In the genomic region with DNA sequence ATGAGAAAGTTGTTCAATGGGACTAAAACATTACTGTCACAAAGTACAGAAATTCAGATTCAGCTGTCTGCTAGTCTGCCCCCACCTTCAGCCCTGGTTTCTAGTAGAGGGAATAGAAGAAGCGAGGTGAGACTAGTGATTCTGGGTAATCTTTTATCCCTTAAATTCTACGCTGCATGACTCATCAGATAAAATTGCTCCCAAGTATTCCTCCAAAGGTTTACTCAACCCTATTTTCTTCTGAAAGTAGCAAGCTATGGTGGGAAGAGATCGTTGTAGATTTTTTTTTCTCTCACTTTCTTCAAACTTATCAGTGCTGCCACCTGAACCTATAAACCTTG, we compare ENCODE assay signal across 27 cellular contexts.
DNase-seq lines count a peak whose midpoint lies in the region; ATAC-seq and TF ChIP-seq lines count a peak whose summit lies in the region.
"Had no signal": no experiment of that assay in that cellular context is flagged by ENCODE, and none has a peak within 500 bp of the region (broad histone marks: within the 10 kb centered on the region; RNA-seq: fewer than 3 reads in every experiment).

No MANE protein-coding gene starts in this region.

- H3K4me3 ChIP-seq in breast epithelium (no peak overlapping the region), adipocyte (ENCODE audit: low read length) (no peak overlapping the region), WERI-Rb-1 (ENCODE audit: low read depth, low read length) (no peak overlapping the region)
- H3K4me3 ChIP-seq: hepatocyte, lung, transverse colon had no signal

- no peak for TF ChIP-seq POLR2A in breast epithelium (IDR thresholded peaks at IDR 0.05)

- TF ChIP-seq CTCF in MCF 10A (IDR thresholded peaks at IDR 0.05; ENCODE audit: unreplicated experiment), result no peak
- no peak for TF ChIP-seq CTCF in breast epithelium (IDR thresholded peaks at IDR 0.05)
- no peak for TF ChIP-seq CTCF in foreskin keratinocyte (conservative IDR thresholded peaks at IDR 0.05)
- TF ChIP-seq CTCF in WERI-Rb-1 (IDR thresholded peaks at IDR 0.05; ENCODE audit: low read depth, low read length), result no peak

- H3K27me3 ChIP-seq in breast epithelium (no peaks in the 10 kb centered on the region), adipocyte (replicated peaks; ENCODE audit: control insufficient read depth, insufficient read depth, low read length) (no peaks in the 10 kb centered on the region), foreskin keratinocyte (no peaks in the 10 kb centered on the region), WERI-Rb-1 (ENCODE audit: insufficient read depth, low read depth, severe bottlenecking) (no peaks in the 10 kb centered on the region)
- H3K27me3 ChIP-seq: hepatocyte, transverse colon had no signal

- H3K9ac ChIP-seq in adipocyte (ENCODE audit: low read length), result no peak overlapping the region

- H3K9me3 ChIP-seq in breast epithelium (no peaks in the 10 kb centered on the region), adipocyte (ENCODE audit: control insufficient read depth, low read length) (no peaks in the 10 kb centered on the region), WERI-Rb-1 (ENCODE audit: severe bottlenecking) (no peaks in the 10 kb centered on the region)
- H3K9me3 ChIP-seq: transverse colon had no signal

- H3K4me3 Mint-ChIP-seq in MCF 10A (ENCODE audit: unreplicated experiment), result no peak overlapping the region
- H3K4me3 Mint-ChIP-seq: activated CD4-positive, alpha-beta T cell treated with anti-CD3 and anti-CD28 coated beads, Interleukin-2, amount 10 ng/mL, durations not matched to agents 7 days and 5 days; activated naive CD8-positive, alpha-beta T cell; central memory CD8-positive, alpha-beta T cell; dendritic cell treated with granulocyte-macrophage colony-stimulating factor and Interleukin-4, amounts not matched to agents 40 ng/mL and 50 ng/mL, for 4 days; naive thymus-derived CD8-positive, alpha-beta T cell; T-cell; WTC11 had no signal

- CTCF ChIA-PET in MCF 10A (lab: Yijun Ruan, JAX), result interaction anchor here (0.7 to 1.0 kb wide), 4 partner anchors 31 to 195 kb away, joined by 3 to 5 read pairs (median 3); no protein-coding TSS in a partner anchor

- peaks cover 7% of the 10 kb centered on the region for H3K9me3 Mint-ChIP-seq in MCF 10A (ENCODE audit: unreplicated experiment)
- H3K9me3 Mint-ChIP-seq: activated CD4-positive, alpha-beta T cell treated with anti-CD3 and anti-CD28 coated beads, Interleukin-2, amount 10 ng/mL, durations not matched to agents 7 days and 5 days; central memory CD8-positive, alpha-beta T cell; dendritic cell treated with granulocyte-macrophage colony-stimulating factor and Interleukin-4, amounts not matched to agents 40 ng/mL and 50 ng/mL, for 4 days; naive thymus-derived CD8-positive, alpha-beta T cell; T-cell; WTC11 had no signal

- H3K36me3 ChIP-seq in breast epithelium, result no peaks in the 10 kb centered on the region
- H3K36me3 ChIP-seq in adipocyte (ENCODE audit: control insufficient read depth, insufficient read depth, low read length, severe bottlenecking), result no peaks in the 10 kb centered on the region
- H3K36me3 ChIP-seq in WERI-Rb-1, result no peaks in the 10 kb centered on the region
- H3K36me3 ChIP-seq: transverse colon had no signal

- H3K4me1 ChIP-seq in breast epithelium, result no peaks in the 10 kb centered on the region
- no peaks in the 10 kb centered on the region for H3K4me1 ChIP-seq in adipocyte (ENCODE audit: control insufficient read depth, insufficient read depth, low read length)
- H3K4me1 ChIP-seq in foreskin keratinocyte, result no peaks in the 10 kb centered on the region
- H3K4me1 ChIP-seq: transverse colon had no signal

- BruUV-seq in MCF 10A (replicated peaks; lab: Mats Ljungman, UMichigan), result no TSS peak

- H3K27ac Mint-ChIP-seq in MCF 10A (ENCODE audit: low read depth, unreplicated experiment), result peak overlapping the region; percentile 80
- H3K27ac Mint-ChIP-seq: activated CD4-positive, alpha-beta T cell treated with anti-CD3 and anti-CD28 coated beads, Interleukin-2, amount 10 ng/mL, durations not matched to agents 7 days and 5 days; activated naive CD8-positive, alpha-beta T cell; dendritic cell treated with granulocyte-macrophage colony-stimulating factor and Interleukin-4, amounts not matched to agents 40 ng/mL and 50 ng/mL, for 4 days; naive thymus-derived CD8-positive, alpha-beta T cell; T-cell; WTC11 had no signal

- no peaks in the 10 kb centered on the region for H3K27me3 Mint-ChIP-seq in MCF 10A (ENCODE audit: insufficient read depth, unreplicated experiment)
- H3K27me3 Mint-ChIP-seq: activated CD4-positive, alpha-beta T cell treated with anti-CD3 and anti-CD28 coated beads, Interleukin-2, amount 10 ng/mL, durations not matched to agents 7 days and 5 days; central memory CD8-positive, alpha-beta T cell had no signal

- intact Hi-C loops in MCF 10A (cut with micrococcal nuclease) (no loop called here), breast epithelium (cut with DNase I; ENCODE audit: low total_unique reads) (no loop called here)

- DNase-seq in MCF 10A (ENCODE audit: unreplicated experiment) (peak; percentile 29), breast epithelium (ENCODE audit: low spot score in 2 of 2) (no peak), adipocyte (ENCODE audit: low read depth) (peak; percentile 4), foreskin keratinocyte (peak in 1 of 2 donors; percentile 64), WERI-Rb-1 (no peak)
- DNase-seq: activated CD4-positive, alpha-beta T cell treated with anti-CD3 and anti-CD28 coated beads, Interleukin-2, amount 10 ng/mL, durations not matched to agents 7 days and 5 days; aorta; Calu3; DMS79 treated with DMSO at 0.1 percent for 48 hours; naive thymus-derived CD8-positive, alpha-beta T cell; NCI-H1092; NCI-H1694; NCI-H82; stimulated activated CD4-positive, alpha-beta T cell treated with anti-CD3 and anti-CD28 coated beads, Interleukin-4, amount 100 ng/mL, for 24 hours; T-cell; transverse colon had no signal

- H3K27ac ChIP-seq in breast epithelium, result no peak overlapping the region
- H3K27ac ChIP-seq in foreskin keratinocyte, result no peak overlapping the region
- H3K27ac ChIP-seq in WERI-Rb-1, result no peak overlapping the region
- H3K27ac ChIP-seq: 22Rv1, hepatocyte, HL-60, transverse colon had no signal

- no peaks in the 10 kb centered on the region for H3K36me3 Mint-ChIP-seq in MCF 10A (ENCODE audit: insufficient read depth, unreplicated experiment)
- H3K36me3 Mint-ChIP-seq: activated naive CD8-positive, alpha-beta T cell; naive thymus-derived CD8-positive, alpha-beta T cell; T-cell; WTC11 had no signal

- POLR2A ChIA-PET in MCF 10A (lab: Yijun Ruan, JAX), result no interaction called here

- peak; percentile 48 for ATAC-seq in foreskin keratinocyte
- ATAC-seq in HG03159 (IDR thresholded peaks at IDR 0.05; ENCODE audit: unreplicated experiment), result no peak
- ATAC-seq in GM18520 (IDR thresholded peaks at IDR 0.05; ENCODE audit: unreplicated experiment), result no peak
- no peak for ATAC-seq in HG03045 (IDR thresholded peaks at IDR 0.05; ENCODE audit: unreplicated experiment)
- ATAC-seq: naive thymus-derived CD8-positive, alpha-beta T cell; T-cell; WTC11 had no signal

- peaks cover 6% of the 10 kb centered on the region for H3K4me1 Mint-ChIP-seq in MCF 10A (ENCODE audit: insufficient read depth, unreplicated experiment)
- H3K4me1 Mint-ChIP-seq: activated CD4-positive, alpha-beta T cell treated with anti-CD3 and anti-CD28 coated beads, Interleukin-2, amount 10 ng/mL, durations not matched to agents 7 days and 5 days; central memory CD8-positive, alpha-beta T cell; naive thymus-derived CD8-positive, alpha-beta T cell; T-cell had no signal

Comparison
In these comparisons a context has a peak if more than half of its experiments do, and no peak if none do; other contexts are left out.
1. DNase-seq: peak in MCF 10A (single experiment) and adipocyte (single experiment); none in breast epithelium (0 of 2) and WERI-Rb-1 (single experiment).